Comparison of ENCODE assay signal across 16 cellular contexts in genomic region chr11:60699282-60699681, GRCh38. TPM values are rescaled to one million over a fixed set of nuclear protein-coding genes. Genes with fewer than 3 reads are reported as not detected.
A peak's percentile ranks its signal among the peaks of the same experiment; 100 is the strongest.
DNase-seq lines count a peak whose midpoint lies in the region; ATAC-seq lines count a peak whose summit lies in the region.
"Had no signal": no experiment of that assay in that cellular context is flagged by ENCODE, and none has a peak within 500 bp of the region (broad histone marks: within the 10 kb centered on the region; RNA-seq: fewer than 3 reads in every experiment).

Gene MS4A8, plus strand, starts transcription at chr11:60699612. Its CDS starts 1,249 bp downstream, at chr11:60700861.

- no peaks in the 10 kb centered on the region for H3K9me3 Mint-ChIP-seq in CD8-positive, alpha-beta memory T cell

- ATAC-seq in GM21515 (IDR thresholded peaks at IDR 0.05; ENCODE audit: unreplicated experiment) (no peak), HG03196 (IDR thresholded peaks at IDR 0.05; ENCODE audit: unreplicated experiment) (no peak), HG03025 (IDR thresholded peaks at IDR 0.05; ENCODE audit: low FRiP score, unreplicated experiment) (no peak)
- ATAC-seq: activated CD4-positive, CD25-positive, alpha-beta regulatory T cell treated with anti-CD3 and anti-CD28 coated beads, Interleukin-2, amount 50 U/mL, for 24 hours; stimulated activated memory B cell treated with anti-CD40 and anti-IgM and Interleukin-4, amounts not matched to agents 10 μg/mL and 1 μg/mL and 100 μg/mL, for 72 hours had no signal

- CTCF ChIA-PET in CD8-positive, alpha-beta memory T cell (lab: Charles Lee): no interaction called here

- H3K27ac ChIP-seq in CD8-positive, alpha-beta memory T cell (ENCODE audit: low read depth, low read length): no peak within 1 kb of the TSS
- H3K27ac ChIP-seq: PC-9 had no signal

- H3K36me3 ChIP-seq in CD8-positive, alpha-beta memory T cell (ENCODE audit: insufficient read depth, low read length): no peaks in the 10 kb centered on the region
- H3K36me3 ChIP-seq: HAP-1 had no signal

- no peak within 1 kb of the TSS for H3K27ac Mint-ChIP-seq in CD8-positive, alpha-beta memory T cell
- H3K27ac Mint-ChIP-seq: mesothelial cell of epicardium; stimulated activated memory B cell treated with anti-CD40 and anti-IgM and Interleukin-4, amounts not matched to agents 10 μg/mL and 1 μg/mL and 100 μg/mL, for 72 hours had no signal

- H3K4me3 ChIP-seq in CD8-positive, alpha-beta memory T cell (ENCODE audit: low read length): no peak within 1 kb of the TSS
- H3K4me3 ChIP-seq: HAP-1, PC-9 had no signal

- POLR2A ChIA-PET in CD8-positive, alpha-beta memory T cell (lab: Charles Lee): no interaction called here

- no peak within 1 kb of the TSS for H3K4me3 Mint-ChIP-seq in CD8-positive, alpha-beta memory T cell
- H3K4me3 Mint-ChIP-seq: mesothelial cell of epicardium; stimulated activated memory B cell treated with anti-CD40 and anti-IgM and Interleukin-4, amounts not matched to agents 10 μg/mL and 1 μg/mL and 100 μg/mL, for 72 hours had no signal

- no peaks in the 10 kb centered on the region for H3K27me3 ChIP-seq in CD8-positive, alpha-beta memory T cell (ENCODE audit: insufficient read depth, low read length, poor library complexity, severe bottlenecking)

- no peaks in the 10 kb centered on the region for H3K4me1 ChIP-seq in CD8-positive, alpha-beta memory T cell (ENCODE audit: insufficient read depth, low read length)
- H3K4me1 ChIP-seq: HAP-1 had no signal

- peaks cover 1 to 8% of the 10 kb centered on the region in 2 donors for H3K27me3 Mint-ChIP-seq in CD8-positive, alpha-beta memory T cell
- H3K27me3 Mint-ChIP-seq: stimulated activated memory B cell treated with anti-CD40 and anti-IgM and Interleukin-4, amounts not matched to agents 10 μg/mL and 1 μg/mL and 100 μg/mL, for 72 hours had no signal

- H3K36me3 Mint-ChIP-seq in CD8-positive, alpha-beta memory T cell: no peaks in the 10 kb centered on the region
- H3K36me3 Mint-ChIP-seq: mesothelial cell of epicardium; stimulated activated memory B cell treated with anti-CD40 and anti-IgM and Interleukin-4, amounts not matched to agents 10 μg/mL and 1 μg/mL and 100 μg/mL, for 72 hours had no signal

- no peaks in the 10 kb centered on the region for H3K4me1 Mint-ChIP-seq in CD8-positive, alpha-beta memory T cell
- H3K4me1 Mint-ChIP-seq: mesothelial cell of epicardium; stimulated activated memory B cell treated with anti-CD40 and anti-IgM and Interleukin-4, amounts not matched to agents 10 μg/mL and 1 μg/mL and 100 μg/mL, for 72 hours had no signal

- no peaks in the 10 kb centered on the region for H3K9me3 ChIP-seq in CD8-positive, alpha-beta memory T cell (ENCODE audit: low read length)
- H3K9me3 ChIP-seq: HAP-1 had no signal

- DNase-seq in DMS153 treated with DMSO at 0.1 percent for 48 hours (lab: John Stamatoyannopoulos, UW; ENCODE audit: unreplicated experiment) (peak; percentile 98), NCI-H128 (lab: John Stamatoyannopoulos, UW; ENCODE audit: unreplicated experiment) (peak; percentile 25), NCI-H748 treated with DMSO at 0.1 percent for 48 hours (lab: John Stamatoyannopoulos, UW) (peak; percentile 99), left kidney (ENCODE audit: low read depth, low spot score) (peak; percentile 35)
- no peak for DNase-seq in CD8-positive, alpha-beta memory T cell
- DNase-seq: activated T-cell treated with anti-CD3 and anti-CD28 coated beads for 4 hours, dermis blood vessel endothelial cell, PC-9 had no signal

RNA-seq across cellular contexts. Expression of gene MS4A8, which starts in this region (rescaled TPM):
- not detected for total RNA-seq in CD8-positive, alpha-beta memory T cell
- polyA plus RNA-seq in CD8-positive, alpha-beta memory T cell: not detected
- total RNA-seq: dermis blood vessel endothelial cell, G401, mesothelial cell of epicardium, PC-9 had no signal

Comparison
In these comparisons a context has a peak if more than half of its experiments do, and no peak if none do; other contexts are left out.
1. DNase-seq: peak in DMS153 treated with DMSO at 0.1 percent for 48 hours (single experiment), NCI-H128 (single experiment), NCI-H748 treated with DMSO at 0.1 percent for 48 hours (single experiment) and left kidney (single experiment); none in CD8-positive, alpha-beta memory T cell (0 of 5).